In genomic region chr7:1975581-1975980, GRCh38 we compare ENCODE assay signal across 22 cellular contexts.
DNase-seq lines count a peak whose midpoint lies in the region; ATAC-seq, FAIRE-seq and TF ChIP-seq lines count a peak whose summit lies in the region.
"Had no signal": no experiment of that assay in that cellular context is flagged by ENCODE, and none has a peak within 500 bp of the region (broad histone marks: within the 10 kb centered on the region; RNA-seq: fewer than 3 reads in every experiment).

No MANE protein-coding gene starts in this region.

- TF ChIP-seq CTCF in mucosa of descending colon (IDR thresholded peaks at IDR 0.05) (no peak), hepatocyte (IDR thresholded peaks at IDR 0.05; ENCODE audit: poor library complexity) (no peak)

- intact Hi-C loops in mucosa of descending colon (cut with DNase I, micrococcal nuclease) = no loop called here

- H3K27ac ChIP-seq in CD4-positive, CD25-positive, alpha-beta regulatory T cell (ENCODE audit: insufficient read depth, low read length, poor library complexity, severe bottlenecking) = no peak overlapping the region
- H3K27ac ChIP-seq in hepatocyte = no peak overlapping the region
- H3K27ac ChIP-seq: KMS-11 had no signal

- no peaks in the 10 kb centered on the region for H3K9me2 ChIP-seq in hepatocyte (replicated peaks; ENCODE audit: insufficient read depth)

- no peaks in the 10 kb centered on the region for H3K27me3 ChIP-seq in CD4-positive, CD25-positive, alpha-beta regulatory T cell (ENCODE audit: control insufficient read depth, insufficient read depth, low read length)
- H3K27me3 ChIP-seq in hepatocyte = no peaks in the 10 kb centered on the region

- FAIRE-seq in urothelium cell line (lab: Jason Lieb, UNC) = no peak
- FAIRE-seq: GM12891 had no signal

- peak; percentile 15 for DNase-seq in activated naive CD8-positive, alpha-beta T cell treated with anti-CD3 and anti-CD28 coated beads, Interleukin-2, amount 10 ng/mL, durations not matched to agents 7 days and 5 days
- no peak for DNase-seq in activated naive CD8-positive, alpha-beta T cell treated with anti-CD3 and anti-CD28 coated beads for 36 hours
- no peak for DNase-seq in CD4-positive, CD25-positive, alpha-beta regulatory T cell
- DNase-seq in mucosa of descending colon (peak in 2 of 3 donors; percentile 6 to 29), hepatocyte (ENCODE audit: low spot score) (no peak), urothelium cell line (ENCODE audit: low spot score) (no peak)
- no peak for DNase-seq in stimulated activated effector memory CD8-positive, alpha-beta T cell treated with anti-CD3 and anti-CD28 coated beads, Interleukin-12 subunit alpha, Interleukin-12 subunit beta, amount 100 ng/mL, for 72 hours (ENCODE audit: low spot score in 2 of 2)
- DNase-seq in activated naive CD4-positive, alpha-beta T cell treated with anti-CD3 and anti-CD28 coated beads, Interleukin-2, amount 10 ng/mL, durations not matched to agents 7 days and 5 days = no peak
- DNase-seq: 8988T; CD8-positive, alpha-beta memory T cell; DMS53; EL; HCEC 1CT; NCI-H1417 treated with DMSO at 0.1 percent for 48 hours; NCI-H1930; NCI-H345; NCI-H524 treated with DMSO at 0.1 percent for 48 hours; PC-3; RPMI8226 had no signal

- peaks cover 3% of the 10 kb centered on the region for H3K4me1 Mint-ChIP-seq in activated naive CD8-positive, alpha-beta T cell treated with anti-CD3 and anti-CD28 coated beads, Interleukin-2, amount 10 ng/mL, durations not matched to agents 7 days and 5 days
- H3K4me1 Mint-ChIP-seq in activated naive CD8-positive, alpha-beta T cell treated with anti-CD3 and anti-CD28 coated beads for 36 hours = peaks cover 11% of the 10 kb centered on the region
- H3K4me1 Mint-ChIP-seq in CD4-positive, CD25-positive, alpha-beta regulatory T cell = peaks cover 6 to 31% (median 7%) of the 10 kb centered on the region in 4 donors
- peaks cover 6% of the 10 kb centered on the region for H3K4me1 Mint-ChIP-seq in stimulated activated effector memory CD8-positive, alpha-beta T cell treated with anti-CD3 and anti-CD28 coated beads, Interleukin-12 subunit alpha, Interleukin-12 subunit beta, amount 100 ng/mL, for 72 hours
- H3K4me1 Mint-ChIP-seq in activated naive CD4-positive, alpha-beta T cell treated with anti-CD3 and anti-CD28 coated beads, Interleukin-2, amount 10 ng/mL, durations not matched to agents 7 days and 5 days = peaks cover 25% of the 10 kb centered on the region
- H3K4me1 Mint-ChIP-seq: GM23338 had no signal

- H3K27me3 Mint-ChIP-seq in activated naive CD8-positive, alpha-beta T cell treated with anti-CD3 and anti-CD28 coated beads, Interleukin-2, amount 10 ng/mL, durations not matched to agents 7 days and 5 days = peaks cover 2% of the 10 kb centered on the region
- H3K27me3 Mint-ChIP-seq in activated naive CD8-positive, alpha-beta T cell treated with anti-CD3 and anti-CD28 coated beads for 36 hours = no peaks in the 10 kb centered on the region
- H3K27me3 Mint-ChIP-seq in CD4-positive, CD25-positive, alpha-beta regulatory T cell = no peaks in the 10 kb centered on the region
- no peaks in the 10 kb centered on the region for H3K27me3 Mint-ChIP-seq in activated naive CD4-positive, alpha-beta T cell treated with anti-CD3 and anti-CD28 coated beads, Interleukin-2, amount 10 ng/mL, durations not matched to agents 7 days and 5 days

- H3K4me1 ChIP-seq in CD4-positive, CD25-positive, alpha-beta regulatory T cell (ENCODE audit: control insufficient read depth, insufficient read depth, low read length, poor library complexity, severe bottlenecking) = no peaks in the 10 kb centered on the region
- H3K4me1 ChIP-seq in mucosa of descending colon (ENCODE audit: low read depth) (no peaks in the 10 kb centered on the region), hepatocyte (ENCODE audit: insufficient read depth) (no peaks in the 10 kb centered on the region)

- H3K36me3 Mint-ChIP-seq in activated naive CD8-positive, alpha-beta T cell treated with anti-CD3 and anti-CD28 coated beads, Interleukin-2, amount 10 ng/mL, durations not matched to agents 7 days and 5 days = peaks cover 12% of the 10 kb centered on the region
- peaks cover 12% of the 10 kb centered on the region for H3K36me3 Mint-ChIP-seq in activated naive CD8-positive, alpha-beta T cell treated with anti-CD3 and anti-CD28 coated beads for 36 hours
- H3K36me3 Mint-ChIP-seq in CD4-positive, CD25-positive, alpha-beta regulatory T cell = peaks cover 13% of the 10 kb centered on the region
- H3K36me3 Mint-ChIP-seq in stimulated activated effector memory CD8-positive, alpha-beta T cell treated with anti-CD3 and anti-CD28 coated beads, Interleukin-12 subunit alpha, Interleukin-12 subunit beta, amount 100 ng/mL, for 72 hours = no peaks in the 10 kb centered on the region
- H3K36me3 Mint-ChIP-seq in activated naive CD4-positive, alpha-beta T cell treated with anti-CD3 and anti-CD28 coated beads, Interleukin-2, amount 10 ng/mL, durations not matched to agents 7 days and 5 days = peaks cover 20% of the 10 kb centered on the region

- H3K27ac Mint-ChIP-seq in activated naive CD8-positive, alpha-beta T cell treated with anti-CD3 and anti-CD28 coated beads, Interleukin-2, amount 10 ng/mL, durations not matched to agents 7 days and 5 days = no peak overlapping the region
- H3K27ac Mint-ChIP-seq in activated naive CD8-positive, alpha-beta T cell treated with anti-CD3 and anti-CD28 coated beads for 36 hours = no peak overlapping the region
- H3K27ac Mint-ChIP-seq in CD4-positive, CD25-positive, alpha-beta regulatory T cell = peak overlapping the region in 2 of 3 donors; percentile 73 to 86
- peak overlapping the region; percentile 18 for H3K27ac Mint-ChIP-seq in stimulated activated effector memory CD8-positive, alpha-beta T cell treated with anti-CD3 and anti-CD28 coated beads, Interleukin-12 subunit alpha, Interleukin-12 subunit beta, amount 100 ng/mL, for 72 hours
- no peak overlapping the region for H3K27ac Mint-ChIP-seq in activated naive CD4-positive, alpha-beta T cell treated with anti-CD3 and anti-CD28 coated beads, Interleukin-2, amount 10 ng/mL, durations not matched to agents 7 days and 5 days
- H3K27ac Mint-ChIP-seq: GM23338 had no signal

- no peak overlapping the region for H2AFZ ChIP-seq in hepatocyte
- H2AFZ ChIP-seq: GM23338 had no signal

- no peaks in the 10 kb centered on the region for H3K9me3 Mint-ChIP-seq in activated naive CD8-positive, alpha-beta T cell treated with anti-CD3 and anti-CD28 coated beads, Interleukin-2, amount 10 ng/mL, durations not matched to agents 7 days and 5 days
- no peaks in the 10 kb centered on the region for H3K9me3 Mint-ChIP-seq in activated naive CD8-positive, alpha-beta T cell treated with anti-CD3 and anti-CD28 coated beads for 36 hours
- H3K9me3 Mint-ChIP-seq in CD4-positive, CD25-positive, alpha-beta regulatory T cell = no peaks in the 10 kb centered on the region
- no peaks in the 10 kb centered on the region for H3K9me3 Mint-ChIP-seq in stimulated activated effector memory CD8-positive, alpha-beta T cell treated with anti-CD3 and anti-CD28 coated beads, Interleukin-12 subunit alpha, Interleukin-12 subunit beta, amount 100 ng/mL, for 72 hours
- H3K9me3 Mint-ChIP-seq in activated naive CD4-positive, alpha-beta T cell treated with anti-CD3 and anti-CD28 coated beads, Interleukin-2, amount 10 ng/mL, durations not matched to agents 7 days and 5 days = no peaks in the 10 kb centered on the region
- H3K9me3 Mint-ChIP-seq: CD8-positive, alpha-beta memory T cell had no signal

- no peak for ATAC-seq in activated naive CD8-positive, alpha-beta T cell treated with anti-CD3 and anti-CD28 coated beads, Interleukin-2, amount 10 ng/mL, durations not matched to agents 7 days and 5 days (ENCODE audit: low read depth)
- ATAC-seq in CD4-positive, CD25-positive, alpha-beta regulatory T cell (ENCODE audit: low read depth in 2 of 2) = no peak
- no peak for ATAC-seq in mucosa of descending colon
- ATAC-seq in stimulated activated effector memory CD8-positive, alpha-beta T cell treated with anti-CD3 and anti-CD28 coated beads, Interleukin-12 subunit alpha, Interleukin-12 subunit beta, amount 100 ng/mL, for 72 hours = no peak
- ATAC-seq: GM23338, PC-3 had no signal

- no peak overlapping the region for H3K4me3 ChIP-seq in CD4-positive, CD25-positive, alpha-beta regulatory T cell (ENCODE audit: low read depth, low read length)
- H3K4me3 ChIP-seq in mucosa of descending colon (no peak overlapping the region), hepatocyte (no peak overlapping the region)
- H3K4me3 ChIP-seq: GM23338 had no signal

- H3K4me3 Mint-ChIP-seq in activated naive CD8-positive, alpha-beta T cell treated with anti-CD3 and anti-CD28 coated beads, Interleukin-2, amount 10 ng/mL, durations not matched to agents 7 days and 5 days = no peak overlapping the region
- H3K4me3 Mint-ChIP-seq in activated naive CD8-positive, alpha-beta T cell treated with anti-CD3 and anti-CD28 coated beads for 36 hours = no peak overlapping the region
- H3K4me3 Mint-ChIP-seq in CD4-positive, CD25-positive, alpha-beta regulatory T cell = peak overlapping the region in 1 of 4 donors; percentile 27
- no peak overlapping the region for H3K4me3 Mint-ChIP-seq in stimulated activated effector memory CD8-positive, alpha-beta T cell treated with anti-CD3 and anti-CD28 coated beads, Interleukin-12 subunit alpha, Interleukin-12 subunit beta, amount 100 ng/mL, for 72 hours
- H3K4me3 Mint-ChIP-seq in activated naive CD4-positive, alpha-beta T cell treated with anti-CD3 and anti-CD28 coated beads, Interleukin-2, amount 10 ng/mL, durations not matched to agents 7 days and 5 days = no peak overlapping the region
- H3K4me3 Mint-ChIP-seq: CD8-positive, alpha-beta memory T cell; GM23338 had no signal

- no peaks in the 10 kb centered on the region for H3K36me3 ChIP-seq in CD4-positive, CD25-positive, alpha-beta regulatory T cell (ENCODE audit: control insufficient read depth, insufficient read depth, low read length)
- H3K36me3 ChIP-seq in mucosa of descending colon (ENCODE audit: low read depth) (no peaks in the 10 kb centered on the region), hepatocyte (replicated peaks; ENCODE audit: insufficient read depth, low read depth) (no peaks in the 10 kb centered on the region)

- H4K20me1 ChIP-seq in hepatocyte (ENCODE audit: insufficient read depth, poor library complexity, severe bottlenecking) = no peaks in the 10 kb centered on the region

- POLR2A ChIA-PET in activated naive CD8-positive, alpha-beta T cell treated with anti-CD3 and anti-CD28 coated beads, Interleukin-2, amount 10 ng/mL, durations not matched to agents 7 days and 5 days (lab: Charles Lee) = no interaction called here

- CTCF ChIA-PET in activated naive CD4-positive, alpha-beta T cell treated with anti-CD3 and anti-CD28 coated beads, Interleukin-2, amount 10 ng/mL, durations not matched to agents 7 days and 5 days (lab: Charles Lee) = no interaction called here

- 97% methylated on average over 12 of the region's 12 CpGs for WGBS in hepatocyte (ENCODE audit: low lambda C conversion rate, missing lambda C conversion rate)

- H3K79me2 ChIP-seq in hepatocyte = no peaks in the 10 kb centered on the region

- H3K9me3 ChIP-seq in CD4-positive, CD25-positive, alpha-beta regulatory T cell (ENCODE audit: control insufficient read depth in 2 of 2, low read length in 2 of 2) = no peaks in the 10 kb centered on the region
- H3K9me3 ChIP-seq in mucosa of descending colon = no peaks in the 10 kb centered on the region
- H3K9me3 ChIP-seq in hepatocyte (ENCODE audit: low read depth) = no peaks in the 10 kb centered on the region

- H3K4me2 ChIP-seq in hepatocyte = no peak overlapping the region
- H3K4me2 ChIP-seq: GM23338, KMS-11 had no signal

Comparison
In these comparisons a context has a peak if more than half of its experiments do, and no peak if none do; other contexts are left out.
1. DNase-seq: peak in activated naive CD8-positive, alpha-beta T cell treated with anti-CD3 and anti-CD28 coated beads, Interleukin-2, amount 10 ng/mL, durations not matched to agents 7 days and 5 days (single experiment) and mucosa of descending colon (2 of 3); none in activated naive CD8-positive, alpha-beta T cell treated with anti-CD3 and anti-CD28 coated beads for 36 hours (single experiment), CD4-positive, CD25-positive, alpha-beta regulatory T cell (0 of 3), stimulated activated effector memory CD8-positive, alpha-beta T cell treated with anti-CD3 and anti-CD28 coated beads, Interleukin-12 subunit alpha, Interleukin-12 subunit beta, amount 100 ng/mL, for 72 hours (0 of 2), activated naive CD4-positive, alpha-beta T cell treated with anti-CD3 and anti-CD28 coated beads, Interleukin-2, amount 10 ng/mL, durations not matched to agents 7 days and 5 days (single experiment), hepatocyte (single experiment) and urothelium cell line (single experiment).
2. H3K27ac Mint-ChIP-seq: peak in CD4-positive, CD25-positive, alpha-beta regulatory T cell (2 of 3) and stimulated activated effector memory CD8-positive, alpha-beta T cell treated with anti-CD3 and anti-CD28 coated beads, Interleukin-12 subunit alpha, Interleukin-12 subunit beta, amount 100 ng/mL, for 72 hours (single experiment); none in activated naive CD8-positive, alpha-beta T cell treated with anti-CD3 and anti-CD28 coated beads, Interleukin-2, amount 10 ng/mL, durations not matched to agents 7 days and 5 days (single experiment), activated naive CD8-positive, alpha-beta T cell treated with anti-CD3 and anti-CD28 coated beads for 36 hours (single experiment) and activated naive CD4-positive, alpha-beta T cell treated with anti-CD3 and anti-CD28 coated beads, Interleukin-2, amount 10 ng/mL, durations not matched to agents 7 days and 5 days (single experiment).